Comparison of ENCODE assay signal across 34 cellular contexts in the genomic region with DNA sequence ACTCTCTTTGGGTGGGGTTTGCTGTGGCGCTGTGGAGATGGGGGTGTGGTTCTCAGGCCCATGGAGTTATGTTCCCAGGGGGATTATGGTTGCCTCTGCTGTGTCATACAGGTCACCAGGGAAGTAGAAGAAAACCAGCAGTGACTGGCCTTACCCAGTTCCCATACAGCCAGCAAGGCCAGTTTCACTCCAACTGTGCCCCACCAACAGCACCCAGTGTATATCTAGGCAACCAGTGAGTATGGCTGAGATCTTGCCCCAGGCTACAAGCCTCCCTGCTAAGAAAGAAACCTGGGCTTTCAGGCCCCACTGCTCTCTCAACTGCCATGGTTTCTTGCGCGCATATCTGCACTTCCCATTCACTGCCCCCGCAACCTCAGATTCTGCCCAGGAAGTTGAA. TPM values are rescaled to one million over a fixed set of nuclear protein-coding genes. Genes with fewer than 3 reads are reported as not detected.
DNase-seq lines count a peak whose midpoint lies in the region; ATAC-seq and TF ChIP-seq lines count a peak whose summit lies in the region.
"Had no signal": no experiment of that assay in that cellular context is flagged by ENCODE, and none has a peak within 500 bp of the region (broad histone marks: within the 10 kb centered on the region; RNA-seq: fewer than 3 reads in every experiment).

No MANE protein-coding gene starts in this region.

- H3F3A ChIP-seq in MM.1S (ENCODE audit: insufficient read depth, low read length): no peaks in the 10 kb centered on the region

- TF ChIP-seq CTCF in C4-2B (conservative IDR thresholded peaks at IDR 0.05): no peak
- no peak for TF ChIP-seq CTCF in VCaP (conservative IDR thresholded peaks at IDR 0.05)
- TF ChIP-seq CTCF in mesothelial cell of epicardium (IDR thresholded peaks at IDR 0.05; ENCODE audit: unreplicated experiment): no peak
- no peak for TF ChIP-seq CTCF in MM.1S (IDR thresholded peaks at IDR 0.05; ENCODE audit: low read length)

- H3K4me1 Mint-ChIP-seq in mesothelial cell of epicardium: peaks cover 11% of the 10 kb centered on the region
- no peaks in the 10 kb centered on the region for H3K4me1 Mint-ChIP-seq in stimulated activated naive CD8-positive, alpha-beta T cell treated with anti-CD3 and anti-CD28 coated beads, Interleukin-15, amount 100 ng/mL, for 72 hours
- H3K4me1 Mint-ChIP-seq: central memory CD8-positive, alpha-beta T cell; T-helper 17 cell had no signal

- peak overlapping the region; percentile 80 for H3K27ac Mint-ChIP-seq in mesothelial cell of epicardium
- no peak overlapping the region for H3K27ac Mint-ChIP-seq in stimulated activated naive CD8-positive, alpha-beta T cell treated with anti-CD3 and anti-CD28 coated beads, Interleukin-15, amount 100 ng/mL, for 72 hours
- H3K27ac Mint-ChIP-seq: activated CD4-positive, alpha-beta memory T cell treated with anti-CD3 and anti-CD28 coated beads for 36 hours; CD4-positive, alpha-beta T cell; dendritic cell treated with granulocyte-macrophage colony-stimulating factor and Interleukin-4, amounts not matched to agents 40 ng/mL and 50 ng/mL, for 4 days; nephron progenitor cell; T-helper 17 cell had no signal

- H3K4me2 ChIP-seq in MM.1S (ENCODE audit: low read depth, low read length): no peak overlapping the region
- H3K4me2 ChIP-seq: SK-N-SH had no signal

- no peak overlapping the region for H3K4me3 Mint-ChIP-seq in mesothelial cell of epicardium
- no peak overlapping the region for H3K4me3 Mint-ChIP-seq in stimulated activated naive CD8-positive, alpha-beta T cell treated with anti-CD3 and anti-CD28 coated beads, Interleukin-15, amount 100 ng/mL, for 72 hours
- H3K4me3 Mint-ChIP-seq: activated CD4-positive, alpha-beta memory T cell treated with anti-CD3 and anti-CD28 coated beads for 36 hours; CD4-positive, alpha-beta T cell; central memory CD8-positive, alpha-beta T cell; dendritic cell treated with granulocyte-macrophage colony-stimulating factor and Interleukin-4, amounts not matched to agents 40 ng/mL and 50 ng/mL, for 4 days; nephron progenitor cell; T-helper 17 cell had no signal

- H3K27me3 Mint-ChIP-seq in mesothelial cell of epicardium (ENCODE audit: low read depth): no peaks in the 10 kb centered on the region
- H3K27me3 Mint-ChIP-seq in stimulated activated naive CD8-positive, alpha-beta T cell treated with anti-CD3 and anti-CD28 coated beads, Interleukin-15, amount 100 ng/mL, for 72 hours: no peaks in the 10 kb centered on the region
- H3K27me3 Mint-ChIP-seq: CD4-positive, alpha-beta T cell; central memory CD8-positive, alpha-beta T cell; dendritic cell treated with granulocyte-macrophage colony-stimulating factor and Interleukin-4, amounts not matched to agents 40 ng/mL and 50 ng/mL, for 4 days; T-helper 17 cell had no signal

- H3K9me3 Mint-ChIP-seq in mesothelial cell of epicardium: peaks cover 40% of the 10 kb centered on the region
- peaks cover 0 to 11% of the 10 kb centered on the region in 2 donors for H3K9me3 Mint-ChIP-seq in stimulated activated naive CD8-positive, alpha-beta T cell treated with anti-CD3 and anti-CD28 coated beads, Interleukin-15, amount 100 ng/mL, for 72 hours

- DNase-seq in mesothelial cell of epicardium (ENCODE audit: low spot score in 2 of 2, unreplicated experiment in 2 of 2) (no peak), MM.1S (no peak), kidney tubule cell (ENCODE audit: low spot score) (no peak)
- DNase-seq in stimulated activated naive CD8-positive, alpha-beta T cell treated with anti-CD3 and anti-CD28 coated beads, Interleukin-15, amount 100 ng/mL, for 72 hours: no peak
- DNase-seq: activated CD4-positive, alpha-beta memory T cell treated with anti-CD3 and anti-CD28 coated beads for 36 hours; activated naive CD4-positive, alpha-beta T cell treated with anti-CD3 and anti-CD28 coated beads, Interleukin-2, amount 50 U/mL, for 16 hours; body of pancreas; CD4-positive, alpha-beta T cell; heart right ventricle; IMR-90; kidney glomerular epithelial cell; mucosa of descending colon; NCI-H1105; NCI-H187 treated with DMSO at 0.1 percent for 48 hours; NCI-H2171 treated with DMSO at 0.1 percent for 48 hours; NCI-H510A; nephron progenitor cell; OCI-M1; pancreas; SK-N-SH; small intestine; stimulated activated CD4-positive, alpha-beta T cell treated with anti-CD3 and anti-CD28 coated beads, Interleukin-1b, Interleukin-23, amount 100 ng/mL, for 48 hours; stimulated activated naive CD4-positive, alpha-beta T cell treated with Interleukin-2 at 50 U/mL for 16 hours; T-helper 17 cell; testis had no signal

- H3K36me3 ChIP-seq in MM.1S (replicated peaks; ENCODE audit: insufficient read depth, low read length): no peaks in the 10 kb centered on the region
- H3K36me3 ChIP-seq: HAP-1, heart right ventricle, pancreas had no signal

- H3K27me3 ChIP-seq in MM.1S (replicated peaks; ENCODE audit: insufficient read depth, low read length): no peaks in the 10 kb centered on the region
- H3K27me3 ChIP-seq: body of pancreas, heart right ventricle, pancreas, testis had no signal

- H3K36me3 Mint-ChIP-seq in mesothelial cell of epicardium: peaks cover 24% of the 10 kb centered on the region
- H3K36me3 Mint-ChIP-seq: activated CD4-positive, alpha-beta memory T cell treated with anti-CD3 and anti-CD28 coated beads for 36 hours had no signal

- H3K9me3 ChIP-seq in MM.1S (replicated peaks; ENCODE audit: insufficient read depth, low read length): no peaks in the 10 kb centered on the region
- H3K9me3 ChIP-seq: body of pancreas, HAP-1, mucosa of descending colon, pancreas, SK-N-SH, testis had no signal

- ATAC-seq in GM21786 (IDR thresholded peaks at IDR 0.05; ENCODE audit: unreplicated experiment) (peak; percentile 75), SK-N-SH treated with all-trans-retinoic acid at 6 μM for 48 hours (no peak)
- ATAC-seq in stimulated activated naive CD8-positive, alpha-beta T cell treated with anti-CD3 and anti-CD28 coated beads, Interleukin-15, amount 100 ng/mL, for 72 hours: no peak
- ATAC-seq: activated CD4-positive, CD25-positive, alpha-beta regulatory T cell treated with anti-CD3 and anti-CD28 coated beads, Interleukin-2, amount 50 U/mL, for 24 hours; body of pancreas; heart right ventricle; mucosa of descending colon; pancreas; T-helper 17 cell had no signal

- no peaks in the 10 kb centered on the region for H3K9me2 ChIP-seq in MM.1S (replicated peaks; ENCODE audit: insufficient read depth, low read length)
- H3K9me2 ChIP-seq: SK-N-SH had no signal

- H3K27ac ChIP-seq in C4-2B (peak overlapping the region; percentile 53), VCaP (peak overlapping the region; percentile 64), MM.1S (ENCODE audit: low read length) (no peak overlapping the region)
- H3K27ac ChIP-seq: body of pancreas, heart right ventricle, pancreas, testis had no signal

- H3K4me3 ChIP-seq in MM.1S (ENCODE audit: low read length): no peak overlapping the region
- H3K4me3 ChIP-seq: body of pancreas, HAP-1, heart right ventricle, lung, mucosa of descending colon, pancreas, testis had no signal

- H3K4me1 ChIP-seq in MM.1S (ENCODE audit: low read length): no peaks in the 10 kb centered on the region
- H3K4me1 ChIP-seq: body of pancreas, HAP-1, heart right ventricle, pancreas, testis had no signal

- no peak overlapping the region for H3K9ac ChIP-seq in MM.1S (ENCODE audit: low read length)
- H3K9ac ChIP-seq: SK-N-SH had no signal

- H3K79me2 ChIP-seq in MM.1S (ENCODE audit: low read length): no peaks in the 10 kb centered on the region

- H4K20me1 ChIP-seq in MM.1S (ENCODE audit: insufficient read depth, low read length): no peaks in the 10 kb centered on the region

- H2AFZ ChIP-seq in MM.1S (ENCODE audit: low read length): no peak overlapping the region

TF ChIP-seq in SK-N-SH treated with all-trans-retinoic acid at 6 μM for 48 hours, 23 proteins besides CTCF, POLR2A, EP300 and RAD21 (continues in another document):
- TF ChIP-seq ZFP30 (CRISPR knock-in tag; IDR thresholded peaks at IDR 0.05) (no peak), ZNF70 (CRISPR knock-in tag; IDR thresholded peaks at IDR 0.05) (no peak), CSDC2 (CRISPR knock-in tag; IDR thresholded peaks at IDR 0.05) (no peak), BACH2 (CRISPR knock-in tag; IDR thresholded peaks at IDR 0.05; ENCODE audit: borderline replicate concordance) (no peak), ZC3H10 (CRISPR knock-in tag; IDR thresholded peaks at IDR 0.05) (no peak), ESRRG (CRISPR knock-in tag; IDR thresholded peaks at IDR 0.05) (no peak), RARB (CRISPR knock-in tag; IDR thresholded peaks at IDR 0.05) (no peak), ZFP3 (CRISPR knock-in tag; IDR thresholded peaks at IDR 0.05) (no peak), TSHZ2 (CRISPR knock-in tag; IDR thresholded peaks at IDR 0.05) (no peak)

RNA-seq across cellular contexts. Expression of gene RARB, which starts 31.4 kb away (rescaled TPM):
- total RNA-seq in mesothelial cell of epicardium: 106 to 117 TPM (median 117 TPM) in 3 replicates
- total RNA-seq: activated CD4-positive, alpha-beta memory T cell treated with anti-CD3 and anti-CD28 coated beads for 36 hours; CD4-positive, alpha-beta T cell; T-helper 17 cell had no signal
